In the genomic region with DNA sequence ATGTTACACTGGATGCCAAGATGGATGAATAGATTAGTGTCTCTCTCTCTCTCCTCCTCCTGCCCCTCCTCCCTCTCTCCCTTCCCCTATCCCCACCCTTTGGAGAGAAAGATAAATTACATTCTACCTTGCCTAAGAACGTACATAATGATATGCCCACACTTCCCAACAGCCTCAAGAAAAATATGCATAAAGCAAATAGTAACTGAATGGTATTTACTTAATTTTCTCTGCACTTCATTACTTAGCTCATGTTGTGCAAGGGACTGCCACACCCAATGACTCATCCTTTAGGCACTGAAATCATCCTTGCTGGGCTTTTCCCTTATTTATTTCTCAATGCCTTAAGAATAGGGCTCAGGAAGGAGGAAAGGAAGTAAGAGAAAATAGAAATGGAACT, we compare ENCODE assay signal across 9 cellular contexts.
DNase-seq lines count a peak whose midpoint lies in the region; ATAC-seq, FAIRE-seq and TF ChIP-seq lines count a peak whose summit lies in the region.
"Had no signal": no experiment of that assay in that cellular context is flagged by ENCODE, and none has a peak within 500 bp of the region (broad histone marks: within the 10 kb centered on the region; RNA-seq: fewer than 3 reads in every experiment).

No MANE protein-coding gene starts in this region.

- TF ChIP-seq CTCF in fibroblast of pulmonary artery (IDR thresholded peaks at IDR 0.05; ENCODE audit: low read length, missing control alignments) (no peak), dorsolateral prefrontal cortex (IDR thresholded peaks at IDR 0.05 in 54 of 56, conservative IDR thresholded peaks at IDR 0.05 in 2 of 56; ENCODE audit: low read depth in 1 of 56, partially characterized antibody in 56 of 56) (no peak)

- H3K27ac ChIP-seq in dorsolateral prefrontal cortex = peak overlapping the region in 21 of 59 donors; percentile 1 to 76 (median 27)

- intact Hi-C loops in sciatic nerve (cut with DNase I) = no loop called here
- intact Hi-C loops in dorsolateral prefrontal cortex (cut with DNase I) = no loop called here

- H3K4me3 ChIP-seq in fibroblast of pulmonary artery (replicated peaks; ENCODE audit: low read depth, low read length) (no peak overlapping the region), dorsolateral prefrontal cortex (no peak overlapping the region)

- ATAC-seq in sciatic nerve = peak; percentile 92

- peak; percentile 88 for FAIRE-seq in RCC 7860 (lab: Jason Lieb, UNC)

- DNase-seq in ELR (ENCODE audit: low read depth) (peak; percentile 98), RCC 7860 (ENCODE audit: low spot score) (peak; percentile 80), fibroblast of pulmonary artery (ENCODE audit: low read depth) (peak; percentile 97), sciatic nerve (ENCODE audit: low spot score) (no peak), NCI-H2107 (lab: John Stamatoyannopoulos, UW) (no peak), NCI-H524 (lab: John Stamatoyannopoulos, UW) (no peak), pons (ENCODE audit: low spot score) (no peak), dorsolateral prefrontal cortex (no peak)
- DNase-seq: naive B cell had no signal

- no peaks in the 10 kb centered on the region for H3K27me3 ChIP-seq in dorsolateral prefrontal cortex

Comparison
In these comparisons a context has a peak if more than half of its experiments do, and no peak if none do; other contexts are left out.
1. DNase-seq: peak in ELR (single experiment), RCC 7860 (single experiment) and fibroblast of pulmonary artery (single experiment); none in sciatic nerve (single experiment), NCI-H2107 (single experiment), NCI-H524 (0 of 2), pons (single experiment) and dorsolateral prefrontal cortex (0 of 10).